Comparison of ENCODE assay signal across 8 cellular contexts in the genomic region with DNA sequence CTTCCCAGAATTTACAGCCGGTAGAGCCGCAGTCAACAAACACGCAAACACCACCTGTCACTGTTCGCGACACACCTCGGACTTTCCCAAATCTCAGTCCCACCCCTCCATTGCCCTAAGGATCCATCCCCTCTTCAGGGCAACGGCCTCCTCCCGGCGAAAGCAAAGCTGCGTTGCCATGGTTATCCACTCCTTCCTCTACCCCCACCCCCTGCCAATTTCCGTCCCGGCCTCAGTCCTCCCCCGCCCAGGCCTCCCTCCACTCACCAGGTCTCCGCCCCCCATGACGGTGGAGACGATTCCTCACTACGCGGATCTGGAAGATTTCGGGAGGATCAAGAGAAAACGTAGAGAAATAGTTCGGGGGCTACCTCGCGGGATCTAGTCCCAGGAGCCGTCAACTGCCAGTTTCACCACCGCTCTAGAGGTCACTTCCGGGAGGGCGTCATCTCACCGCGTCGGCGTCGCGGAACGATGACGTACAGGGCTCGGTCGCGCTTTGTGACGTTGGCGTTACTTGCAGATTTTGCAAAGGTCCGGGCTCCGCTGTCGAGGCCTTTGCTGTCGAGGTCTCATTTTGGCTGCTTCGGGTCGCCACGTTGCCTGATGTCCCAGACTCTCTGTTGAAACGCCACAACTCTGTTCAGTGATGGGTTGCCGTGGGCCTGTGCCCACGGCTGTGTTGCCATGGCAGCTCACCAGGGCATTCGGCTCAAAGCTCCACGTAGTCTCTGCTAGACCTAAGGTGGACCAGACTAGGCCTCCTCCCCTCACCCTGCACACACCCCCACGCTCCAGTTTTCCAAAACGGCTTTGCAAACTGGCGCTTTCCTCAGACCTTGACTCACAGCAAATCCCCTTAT. TPM values are rescaled to one million over a fixed set of nuclear protein-coding genes. Genes with fewer than 3 reads are reported as not detected.
DNase-seq lines count a peak whose midpoint lies in the region; ATAC-seq and TF ChIP-seq lines count a peak whose summit lies in the region.

A gene (minus strand): TSS at position 423 of the 863 bp plus-strand sequence. CDS start 138 bp downstream, at position 285.

- peak; percentile 68 to 93 for TF ChIP-seq POLR2A in suprapubic skin (IDR thresholded peaks at IDR 0.05)

- H3K9me3 Mint-ChIP-seq in HFFc6, result no peaks in the 10 kb centered on the region
- H3K9me3 Mint-ChIP-seq in activated naive CD4-positive, alpha-beta T cell treated with anti-CD3 and anti-CD28 coated beads, Interleukin-2, amount 50 U/mL, for 24 hours, result no peaks in the 10 kb centered on the region

- no peaks in the 10 kb centered on the region for H3K27me3 ChIP-seq in suprapubic skin

- H3K36me3 Mint-ChIP-seq in HFFc6 (ENCODE audit: low read depth), result peaks cover 20% of the 10 kb centered on the region
- H3K36me3 Mint-ChIP-seq in activated naive CD4-positive, alpha-beta T cell treated with anti-CD3 and anti-CD28 coated beads, Interleukin-2, amount 50 U/mL, for 24 hours, result peaks cover 9% of the 10 kb centered on the region

- ATAC-seq in SK-N-SH treated with all-trans-retinoic acid at 6 μM for 48 hours, result peak; percentile 88

- peaks cover 20% of the 10 kb centered on the region for H3K4me1 Mint-ChIP-seq in HFFc6 (ENCODE audit: low read depth)
- H3K4me1 Mint-ChIP-seq in activated naive CD4-positive, alpha-beta T cell treated with anti-CD3 and anti-CD28 coated beads, Interleukin-2, amount 50 U/mL, for 24 hours, result peaks cover 32% of the 10 kb centered on the region

- H3K4me1 ChIP-seq in suprapubic skin, result peaks cover 22% of the 10 kb centered on the region

- peak; percentile 87 for DNase-seq in GF-D8 (lab: John Stamatoyannopoulos, UW)
- DNase-seq in HFFc6, result peak; percentile 95
- peak; percentile 92 for DNase-seq in NCI-H1092 treated with DMSO at 0.1 percent for 48 hours (lab: John Stamatoyannopoulos, UW)
- peak; percentile 77 for DNase-seq in glomerular endothelial cell (ENCODE audit: extremely low read depth, low read depth, low spot score)
- peak; percentile 90 for DNase-seq in occipital lobe (lab: John Stamatoyannopoulos, UW)
- peak; percentile 97 to 98 for DNase-seq in suprapubic skin (ENCODE audit: low spot score in 2 of 2)

- peak within 1 kb of the TSS; percentile 96 for H3K4me3 ChIP-seq in suprapubic skin

- under 1% methylated on average over 41 of the region's 55 CpGs for WGBS in suprapubic skin

- TF ChIP-seq CTCF in HFFc6 (IDR thresholded peaks at IDR 0.05) (no peak), suprapubic skin (IDR thresholded peaks at IDR 0.05) (no peak)

- H3K4me3 Mint-ChIP-seq in HFFc6, result peak within 1 kb of the TSS; percentile 100
- peak within 1 kb of the TSS; percentile 99 for H3K4me3 Mint-ChIP-seq in activated naive CD4-positive, alpha-beta T cell treated with anti-CD3 and anti-CD28 coated beads, Interleukin-2, amount 50 U/mL, for 24 hours

- H3K27ac ChIP-seq in suprapubic skin, result peak within 1 kb of the TSS; percentile 96

- H3K27ac Mint-ChIP-seq in HFFc6, result peak within 1 kb of the TSS; percentile 100
- peak within 1 kb of the TSS; percentile 98 for H3K27ac Mint-ChIP-seq in activated naive CD4-positive, alpha-beta T cell treated with anti-CD3 and anti-CD28 coated beads, Interleukin-2, amount 50 U/mL, for 24 hours

- no peaks in the 10 kb centered on the region for H3K9me3 ChIP-seq in suprapubic skin

- TF ChIP-seq EP300 in suprapubic skin (IDR thresholded peaks at IDR 0.05), result no peak

- H3K27me3 Mint-ChIP-seq in HFFc6 (ENCODE audit: insufficient read depth), result peaks cover 17% of the 10 kb centered on the region
- no peaks in the 10 kb centered on the region for H3K27me3 Mint-ChIP-seq in activated naive CD4-positive, alpha-beta T cell treated with anti-CD3 and anti-CD28 coated beads, Interleukin-2, amount 50 U/mL, for 24 hours

- H3K36me3 ChIP-seq in suprapubic skin, result peaks cover 14% of the 10 kb centered on the region

TF ChIP-seq in SK-N-SH treated with all-trans-retinoic acid at 6 μM for 48 hours, 23 proteins besides CTCF, POLR2A, EP300 and RAD21:
- TF ChIP-seq SNAI2 (CRISPR knock-in tag; IDR thresholded peaks at IDR 0.05) (no peak), ZNF565 (CRISPR knock-in tag; conservative IDR thresholded peaks at IDR 0.05; ENCODE audit: low read depth) (no peak), ZNF8 (CRISPR knock-in tag; IDR thresholded peaks at IDR 0.05) (no peak), PPARA (CRISPR knock-in tag; IDR thresholded peaks at IDR 0.05; ENCODE audit: borderline replicate concordance) (no peak), ESRRG (CRISPR knock-in tag; IDR thresholded peaks at IDR 0.05) (no peak)
- TF ChIP-seq, protein P1, sequence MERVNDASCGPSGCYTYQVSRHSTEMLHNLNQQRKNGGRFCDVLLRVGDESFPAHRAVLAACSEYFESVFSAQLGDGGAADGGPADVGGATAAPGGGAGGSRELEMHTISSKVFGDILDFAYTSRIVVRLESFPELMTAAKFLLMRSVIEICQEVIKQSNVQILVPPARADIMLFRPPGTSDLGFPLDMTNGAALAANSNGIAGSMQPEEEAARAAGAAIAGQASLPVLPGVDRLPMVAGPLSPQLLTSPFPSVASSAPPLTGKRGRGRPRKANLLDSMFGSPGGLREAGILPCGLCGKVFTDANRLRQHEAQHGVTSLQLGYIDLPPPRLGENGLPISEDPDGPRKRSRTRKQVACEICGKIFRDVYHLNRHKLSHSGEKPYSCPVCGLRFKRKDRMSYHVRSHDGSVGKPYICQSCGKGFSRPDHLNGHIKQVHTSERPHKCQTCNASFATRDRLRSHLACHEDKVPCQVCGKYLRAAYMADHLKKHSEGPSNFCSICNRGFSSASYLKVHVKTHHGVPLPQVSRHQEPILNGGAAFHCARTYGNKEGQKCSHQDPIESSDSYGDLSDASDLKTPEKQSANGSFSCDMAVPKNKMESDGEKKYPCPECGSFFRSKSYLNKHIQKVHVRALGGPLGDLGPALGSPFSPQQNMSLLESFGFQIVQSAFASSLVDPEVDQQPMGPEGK (CRISPR knock-in tag; IDR thresholded peaks at IDR 0.05; ENCODE audit: borderline replicate concordance), result no peak
- TF ChIP-seq, protein P2, sequence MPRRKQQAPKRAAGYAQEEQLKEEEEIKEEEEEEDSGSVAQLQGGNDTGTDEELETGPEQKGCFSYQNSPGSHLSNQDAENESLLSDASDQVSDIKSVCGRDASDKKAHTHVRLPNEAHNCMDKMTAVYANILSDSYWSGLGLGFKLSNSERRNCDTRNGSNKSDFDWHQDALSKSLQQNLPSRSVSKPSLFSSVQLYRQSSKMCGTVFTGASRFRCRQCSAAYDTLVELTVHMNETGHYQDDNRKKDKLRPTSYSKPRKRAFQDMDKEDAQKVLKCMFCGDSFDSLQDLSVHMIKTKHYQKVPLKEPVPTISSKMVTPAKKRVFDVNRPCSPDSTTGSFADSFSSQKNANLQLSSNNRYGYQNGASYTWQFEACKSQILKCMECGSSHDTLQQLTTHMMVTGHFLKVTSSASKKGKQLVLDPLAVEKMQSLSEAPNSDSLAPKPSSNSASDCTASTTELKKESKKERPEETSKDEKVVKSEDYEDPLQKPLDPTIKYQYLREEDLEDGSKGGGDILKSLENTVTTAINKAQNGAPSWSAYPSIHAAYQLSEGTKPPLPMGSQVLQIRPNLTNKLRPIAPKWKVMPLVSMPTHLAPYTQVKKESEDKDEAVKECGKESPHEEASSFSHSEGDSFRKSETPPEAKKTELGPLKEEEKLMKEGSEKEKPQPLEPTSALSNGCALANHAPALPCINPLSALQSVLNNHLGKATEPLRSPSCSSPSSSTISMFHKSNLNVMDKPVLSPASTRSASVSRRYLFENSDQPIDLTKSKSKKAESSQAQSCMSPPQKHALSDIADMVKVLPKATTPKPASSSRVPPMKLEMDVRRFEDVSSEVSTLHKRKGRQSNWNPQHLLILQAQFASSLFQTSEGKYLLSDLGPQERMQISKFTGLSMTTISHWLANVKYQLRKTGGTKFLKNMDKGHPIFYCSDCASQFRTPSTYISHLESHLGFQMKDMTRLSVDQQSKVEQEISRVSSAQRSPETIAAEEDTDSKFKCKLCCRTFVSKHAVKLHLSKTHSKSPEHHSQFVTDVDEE (CRISPR knock-in tag; IDR thresholded peaks at IDR 0.05), result 0 out of 2 replicates have a peak, but pooled peaks have one; percentile 35

RNA-seq across cellular contexts. Expression of the gene that starts here (rescaled TPM):
- 10 to 100 TPM; 11.0 to 13.7 (median 12.9) TPM for total RNA-seq in HFFc6 (2021; fragmentation: NEBNext Ultra II Directional; extraction: Animal tissue kit (Norgen Biotek cat#: 25700))
- total RNA-seq in glomerular endothelial cell (15.8 and 16.2 TPM in 2 replicates), occipital lobe (7.8 TPM), suprapubic skin (10 to 100 TPM; 31.5 to 74.8 (median 34.4) TPM)

Comparison
In these comparisons a context has a peak if more than half of its experiments do, and no peak if none do; other contexts are left out.
1. Peak in every context shown above with its lines: DNase-seq, ATAC-seq, H3K4me3 ChIP-seq and H3K27ac ChIP-seq.